Comparison of ENCODE assay signal across 23 cellular contexts in the genomic region with DNA sequence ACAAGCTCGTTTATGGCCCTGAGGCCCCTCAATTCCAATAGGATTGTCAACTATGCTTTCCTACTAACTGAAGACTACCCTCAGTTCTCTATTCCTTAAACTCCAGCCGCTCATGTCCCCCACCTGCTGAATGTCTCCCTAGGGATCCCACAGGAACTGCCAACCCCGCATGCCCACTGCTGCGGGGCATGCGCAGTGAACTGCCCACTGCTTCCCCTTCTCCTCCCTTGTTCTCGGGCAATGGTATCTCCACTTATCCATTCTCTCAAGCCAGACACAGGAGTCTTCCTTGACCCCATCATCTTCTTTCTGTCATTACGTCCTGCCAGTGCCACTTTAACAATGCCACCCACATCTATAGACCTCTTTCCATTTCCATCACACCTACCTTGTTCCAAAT.
DNase-seq lines count a peak whose midpoint lies in the region; ATAC-seq, FAIRE-seq and TF ChIP-seq lines count a peak whose summit lies in the region.
"Had no signal": no experiment of that assay in that cellular context is flagged by ENCODE, and none has a peak within 500 bp of the region (broad histone marks: within the 10 kb centered on the region; RNA-seq: fewer than 3 reads in every experiment).

No MANE protein-coding gene starts in this region.

- H3K4me2 ChIP-seq in MM.1S (ENCODE audit: low read depth, low read length) (no peak overlapping the region), K562 (ENCODE audit: insufficient read depth, low read length) (no peak overlapping the region), neuronal stem cell (ENCODE audit: insufficient read depth, low read length, poor library complexity, severe bottlenecking) (no peak overlapping the region)
- H3K4me2 ChIP-seq: BLaER1 had no signal

- H3K27ac Mint-ChIP-seq in mesothelial cell of epicardium = no peak overlapping the region
- H3K27ac Mint-ChIP-seq: CD14-positive monocyte; CD4-positive, alpha-beta memory T cell; CD4-positive, CD25-positive, alpha-beta regulatory T cell; CD8-positive, alpha-beta memory T cell had no signal

- no peak for TF ChIP-seq EP300 in K562 (IDR thresholded peaks at IDR 0.05; ENCODE audit: low read length)

- H2BK15ac ChIP-seq in neuronal stem cell (ENCODE audit: low read length) = no peak overlapping the region

- no TSS peak for BruUV-seq in K562 (replicated peaks; lab: Mats Ljungman, UMichigan)

- no peak overlapping the region for H3K27ac ChIP-seq in MM.1S (ENCODE audit: low read length)
- H3K27ac ChIP-seq in K562 (ENCODE audit: extremely low read depth, low read depth, low read length) = no peak overlapping the region
- no peak overlapping the region for H3K27ac ChIP-seq in neuronal stem cell (replicated peaks; ENCODE audit: low read length)
- H3K27ac ChIP-seq: BLaER1 had no signal

- no peaks in the 10 kb centered on the region for H3K79me1 ChIP-seq in neuronal stem cell (ENCODE audit: low read depth, low read length)

- H3K9me3 ChIP-seq in MM.1S (replicated peaks; ENCODE audit: insufficient read depth, low read length) = no peaks in the 10 kb centered on the region; the same call in 1 of the 2 replicates
- H3K9me3 ChIP-seq in K562 (replicated peaks; ENCODE audit: control insufficient read depth, insufficient read depth, low read depth, low read length) = no peaks in the 10 kb centered on the region
- no peaks in the 10 kb centered on the region for H3K9me3 ChIP-seq in neuronal stem cell (replicated peaks in 1 of 2; ENCODE audit: control insufficient read depth in 2 of 2, insufficient read depth in 1 of 2, low read depth in 1 of 2, low read length in 2 of 2)
- H3K9me3 ChIP-seq: BE2C, BLaER1 had no signal

- H2BK12ac ChIP-seq in neuronal stem cell (ENCODE audit: low read length) = no peak overlapping the region

- no peak for TF ChIP-seq RAD21 in K562 (CRISPR knock-in tag; conservative IDR thresholded peaks at IDR 0.05 in 1 of 2, IDR thresholded peaks at IDR 0.05 in 1 of 2)

- no peak overlapping the region for H3K9ac ChIP-seq in MM.1S (ENCODE audit: low read length)
- H3K9ac ChIP-seq in K562 (ENCODE audit: insufficient read depth in 1 of 2, low read depth in 2 of 2, low read length in 2 of 2) = no peak overlapping the region
- H3K9ac ChIP-seq in neuronal stem cell (ENCODE audit: low read depth, low read length, poor library complexity) = no peak overlapping the region
- H3K9ac ChIP-seq: BLaER1 had no signal

- H3K23ac ChIP-seq in neuronal stem cell (ENCODE audit: low read depth, low read length, poor library complexity) = no peak overlapping the region

- peak overlapping the region; percentile 24 for H3K18ac ChIP-seq in neuronal stem cell (ENCODE audit: low read length)

- no peaks in the 10 kb centered on the region for H3K9me1 ChIP-seq in K562 (ENCODE audit: control insufficient read depth, insufficient read depth, low read length)

- intact Hi-C loops in K562 (cut with micrococcal nuclease) = no loop called here

- no peak overlapping the region for H4K8ac ChIP-seq in neuronal stem cell (ENCODE audit: low read depth, low read length)

- TF ChIP-seq POLR2A in K562 (conservative IDR thresholded peaks at IDR 0.05) = no peak

- no peaks in the 10 kb centered on the region for H3F3A ChIP-seq in MM.1S (ENCODE audit: insufficient read depth, low read length)

- H3K4me1 ChIP-seq in MM.1S (ENCODE audit: low read length) (no peaks in the 10 kb centered on the region), K562 (replicated peaks in 1 of 2; ENCODE audit: control insufficient read depth in 2 of 2, insufficient read depth in 2 of 2, low read length in 2 of 2) (no peaks in the 10 kb centered on the region), neuronal stem cell (ENCODE audit: control insufficient read depth in 2 of 2, insufficient read depth in 1 of 2, low read depth in 1 of 2, low read length in 2 of 2) (no peaks in the 10 kb centered on the region)
- H3K4me1 ChIP-seq: BE2C, BLaER1 had no signal

- no peaks in the 10 kb centered on the region for H3K27me3 Mint-ChIP-seq in mesothelial cell of epicardium (ENCODE audit: low read depth)

- TF ChIP-seq CTCF in MM.1S (IDR thresholded peaks at IDR 0.05; ENCODE audit: low read length) (no peak), K562 (IDR thresholded peaks at IDR 0.05 in 2 of 3, conservative IDR thresholded peaks at IDR 0.05 in 1 of 3; ENCODE audit: insufficient read depth in 2 of 3, low read depth in 1 of 3, low read length in 3 of 3) (no peak), mesothelial cell of epicardium (IDR thresholded peaks at IDR 0.05; ENCODE audit: unreplicated experiment) (no peak)

- H3K27me3 ChIP-seq in MM.1S (replicated peaks; ENCODE audit: insufficient read depth, low read length) = no peaks in the 10 kb centered on the region
- peaks cover 7 to 54% of the 10 kb centered on the region in 2 experiments for H3K27me3 ChIP-seq in K562 (ENCODE audit: control insufficient read depth in 2 of 2, insufficient read depth in 2 of 2, low read length in 2 of 2)
- peaks cover 0 to 4% (median 0%) of the 10 kb centered on the region in 3 experiments for H3K27me3 ChIP-seq in neuronal stem cell (ENCODE audit: control insufficient read depth in 3 of 3, insufficient read depth in 3 of 3, low read depth in 1 of 3, low read length in 3 of 3)
- H3K27me3 ChIP-seq: BE2C, BLaER1 had no signal

- no peak overlapping the region for H2BK5ac ChIP-seq in neuronal stem cell (ENCODE audit: low read length)

- no peak overlapping the region for H4K91ac ChIP-seq in neuronal stem cell (ENCODE audit: low read depth, low read length, poor library complexity)

- POLR2A ChIA-PET in K562 (lab: Yijun Ruan, JAX) = interaction anchor here (1.2 kb wide), 1 partner anchor 12 kb away, joined by 4 read pairs; no protein-coding TSS in a partner anchor

- H3K36me3 Mint-ChIP-seq in mesothelial cell of epicardium = no peaks in the 10 kb centered on the region
- H3K36me3 Mint-ChIP-seq: CD14-positive monocyte; CD4-positive, alpha-beta memory T cell; CD4-positive, CD25-positive, alpha-beta regulatory T cell; CD8-positive, alpha-beta memory T cell had no signal

- H3K4ac ChIP-seq in neuronal stem cell (ENCODE audit: low read length) = no peak overlapping the region

- no peak overlapping the region for H2AFZ ChIP-seq in MM.1S (ENCODE audit: low read length)
- no peak overlapping the region for H2AFZ ChIP-seq in K562 (ENCODE audit: low read depth, low read length)
- no peak overlapping the region for H2AFZ ChIP-seq in neuronal stem cell (ENCODE audit: low read length)

- no peak overlapping the region for H2BK120ac ChIP-seq in neuronal stem cell (ENCODE audit: low read depth, low read length)

- in situ Hi-C loops in K562 (cut with MboI) = no loop called here

- peaks cover 12% of the 10 kb centered on the region for H3K4me1 Mint-ChIP-seq in mesothelial cell of epicardium
- H3K4me1 Mint-ChIP-seq: CD14-positive monocyte; CD4-positive, CD25-positive, alpha-beta regulatory T cell; CD8-positive, alpha-beta memory T cell had no signal

- H3K14ac ChIP-seq in neuronal stem cell (ENCODE audit: low read length) = no peak overlapping the region

- FAIRE-seq in K562 (lab: Jason Lieb, UNC) = no peak
- FAIRE-seq: A204.1, G401.6, GM12891, GM19239 had no signal

- H3K9me3 Mint-ChIP-seq in mesothelial cell of epicardium = no peaks in the 10 kb centered on the region
- H3K9me3 Mint-ChIP-seq: CD14-positive monocyte; CD4-positive, alpha-beta memory T cell; CD4-positive, CD25-positive, alpha-beta regulatory T cell; CD8-positive, alpha-beta memory T cell had no signal

- H4K20me1 ChIP-seq in MM.1S (ENCODE audit: insufficient read depth, low read length) (no peaks in the 10 kb centered on the region), K562 (replicated peaks; ENCODE audit: control insufficient read depth, insufficient read depth, low read length) (no peaks in the 10 kb centered on the region)
- H4K20me1 ChIP-seq: BLaER1 had no signal

- CTCF ChIA-PET in K562 (lab: Yijun Ruan, JAX; ENCODE audit: low intra/inter-chr PET ratio) = no interaction called here

- no peak for ATAC-seq in K562

- no peaks in the 10 kb centered on the region for H3K9me2 ChIP-seq in MM.1S (replicated peaks; ENCODE audit: insufficient read depth, low read length)

- H3K4me3 Mint-ChIP-seq in mesothelial cell of epicardium = no peak overlapping the region
- H3K4me3 Mint-ChIP-seq: CD14-positive monocyte; CD4-positive, alpha-beta memory T cell; CD4-positive, CD25-positive, alpha-beta regulatory T cell; CD8-positive, alpha-beta memory T cell had no signal

- no peak overlapping the region for H2AK5ac ChIP-seq in neuronal stem cell (ENCODE audit: low read depth, low read length)

- H3K79me2 ChIP-seq in MM.1S (ENCODE audit: low read length) (no peaks in the 10 kb centered on the region), K562 (ENCODE audit: control insufficient read depth, insufficient read depth, low read length) (no peaks in the 10 kb centered on the region)

- H3K36me3 ChIP-seq in MM.1S (replicated peaks; ENCODE audit: insufficient read depth, low read length) (no peaks in the 10 kb centered on the region), K562 (ENCODE audit: control insufficient read depth, insufficient read depth, low read length) (no peaks in the 10 kb centered on the region), neuronal stem cell (replicated peaks in 1 of 2; ENCODE audit: control insufficient read depth in 2 of 2, insufficient read depth in 2 of 2, low read length in 2 of 2) (no peaks in the 10 kb centered on the region)
- H3K36me3 ChIP-seq: BE2C, BLaER1 had no signal

- no peak overlapping the region for H3K4me3 ChIP-seq in MM.1S (ENCODE audit: low read length)
- no peak overlapping the region for H3K4me3 ChIP-seq in K562
- no peak overlapping the region for H3K4me3 ChIP-seq in neuronal stem cell (ENCODE audit: low read length in 2 of 2)
- H3K4me3 ChIP-seq: BLaER1 had no signal

- peak; percentile 5 for DNase-seq in MM.1S
- no peak for DNase-seq in K562 (ENCODE audit: extremely low read depth in 1 of 4, low spot score in 3 of 4)
- DNase-seq in neuronal stem cell (ENCODE audit: low spot score) = no peak
- DNase-seq in mesothelial cell of epicardium (ENCODE audit: low spot score in 2 of 2, unreplicated experiment in 2 of 2) = no peak
- DNase-seq in DMS153 treated with DMSO at 0.1 percent for 48 hours (lab: John Stamatoyannopoulos, UW; ENCODE audit: unreplicated experiment) = no peak
- DNase-seq: 8988T; ACHN; BE2C; C1 segment of cervical spinal cord; CD4-positive, alpha-beta memory T cell; CD4-positive, CD25-positive, alpha-beta regulatory T cell; CD8-positive, alpha-beta memory T cell; COR-L47; DMS 273 treated with DMSO at 0.1 percent for 48 hours; DMS153; DMS79 treated with DMSO at 0.1 percent for 48 hours; GF-D8 had no signal

- 4% methylated on average over 6 of the region's 7 CpGs for WGBS in K562 (ENCODE audit: insufficient coverage, low coverage, missing lambda C conversion rate)
- WGBS in neuronal stem cell (ENCODE audit: extremely low coverage in 2 of 2, insufficient read length in 2 of 2, insufficient replicate concordance in 1 of 2), 2 donors = no CpG with 5 or more reads among the region's 7 CpGs

TF ChIP-seq in K562, 482 proteins besides CTCF, POLR2A, EP300 and RAD21:
- TF ChIP-seq FOXM1 (IDR thresholded peaks at IDR 0.05; ENCODE audit: low read depth) (no peak), FOXM1 (CRISPR knock-in tag; IDR thresholded peaks at IDR 0.05; ENCODE audit: low read depth) (no peak), NRF1 (conservative IDR thresholded peaks at IDR 0.05 in 1 of 2, IDR thresholded peaks at IDR 0.05 in 1 of 2) (peak; percentile 76 to 80)
